ENCODE assay signal across 18 cellular contexts in genomic region chr1:94318505-94319030, GRCh38.
"Had no signal": no experiment of that assay in that cellular context is flagged by ENCODE, and none has a peak within 500 bp of the region (broad histone marks: within the 10 kb centered on the region; RNA-seq: fewer than 3 reads in every experiment).

No MANE protein-coding gene starts in this region.

- ATAC-seq: activated CD8-positive, alpha-beta T cell treated with anti-CD3 and anti-CD28 coated beads, Interleukin-2, amount 10 ng/mL, durations not matched to agents 7 days and 5 days; activated naive CD4-positive, alpha-beta T cell treated with anti-CD3 and anti-CD28 coated beads, Interleukin-2, amount 50 U/mL, for 72 hours; effector memory CD8-positive, alpha-beta T cell; gastrocnemius medialis; left lobe of liver; natural killer cell treated with Interleukin-12 subunit alpha and Interleukin-12 subunit beta and Interleukin-15 and Interleukin-18, amount 100 ng/mL, for 72 hours; psoas muscle; stimulated activated naive CD8-positive, alpha-beta T cell treated with anti-CD3 and anti-CD28 coated beads, Interleukin-15, amount 100 ng/mL, for 72 hours had no signal

- H3K4me1 ChIP-seq: psoas muscle had no signal

- H3K36me3 ChIP-seq: esophagus squamous epithelium, gastrocnemius medialis, pancreas, tibial artery, WERI-Rb-1 had no signal

- H3K27me3 ChIP-seq: esophagus squamous epithelium, gastrocnemius medialis, pancreas, tibial artery had no signal

- DNase-seq: activated CD4-positive, alpha-beta T cell treated with anti-CD3 and anti-CD28 coated beads, Interleukin-2, amount 50 U/mL, for 1 hour; activated CD4-positive, CD25-positive, alpha-beta regulatory T cell treated with anti-CD3 and anti-CD28 coated beads, Interleukin-2, amount 50 U/mL, for 72 hours; activated CD8-positive, alpha-beta T cell treated with anti-CD3 and anti-CD28 coated beads, Interleukin-2, amount 10 ng/mL, durations not matched to agents 7 days and 5 days; activated gamma-delta T cell treated with Interleukin-2 at 50 U/mL for 16 hours; effector memory CD8-positive, alpha-beta T cell; esophagus squamous epithelium; gastrocnemius medialis; mammary epithelial cell; pancreas; psoas muscle; stimulated activated CD4-positive, alpha-beta T cell treated with anti-CD3 and anti-CD28 coated beads, Interleukin-1b, Interleukin-23, amount 100 ng/mL, for 48 hours; stimulated activated naive CD8-positive, alpha-beta T cell treated with anti-CD3 and anti-CD28 coated beads, Interleukin-15, amount 100 ng/mL, for 72 hours; T-helper 1 cell; tibial artery; WERI-Rb-1 had no signal

- H3K4me3 ChIP-seq: esophagus squamous epithelium, gastrocnemius medialis, pancreas, psoas muscle, tibial artery had no signal

- H3K9me3 ChIP-seq: esophagus squamous epithelium, gastrocnemius medialis, pancreas, psoas muscle, tibial artery had no signal

- H3K27ac ChIP-seq: psoas muscle, WERI-Rb-1 had no signal
